ENCODE assay signal across 26 cellular contexts in the genomic region with DNA sequence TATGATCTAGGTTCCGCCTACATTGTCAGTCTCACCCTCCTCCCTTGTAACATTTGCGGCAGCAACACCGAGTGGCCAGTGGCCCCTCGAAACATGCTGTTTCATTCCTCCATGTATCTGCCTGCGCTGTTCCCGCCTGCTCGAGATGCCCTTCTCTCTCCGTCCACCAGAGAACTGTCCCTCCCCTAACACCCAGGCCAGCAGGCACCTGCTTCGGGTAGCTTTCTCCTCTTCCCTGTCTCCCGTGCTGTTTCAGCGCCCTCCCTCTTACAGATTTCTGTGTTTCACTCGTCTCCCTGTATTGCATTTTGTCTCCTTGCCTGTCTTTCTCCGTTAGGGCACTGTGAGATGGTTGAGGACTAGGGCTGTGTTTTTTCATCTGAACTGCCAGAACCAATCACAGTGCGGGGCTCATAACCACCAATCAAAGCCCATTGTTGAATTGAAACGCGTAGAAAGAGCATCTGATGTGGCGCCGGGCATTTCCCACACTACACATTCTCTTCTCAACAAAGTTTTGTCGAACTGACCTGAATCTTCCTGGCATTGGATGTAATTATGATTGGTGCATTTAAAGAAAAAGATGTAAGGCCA. TPM values are rescaled to one million over a fixed set of nuclear protein-coding genes. Genes with fewer than 3 reads are reported as not detected.
A peak's percentile ranks its signal among the peaks of the same experiment; 100 is the strongest.
DNase-seq lines count a peak whose midpoint lies in the region; ATAC-seq and TF ChIP-seq lines count a peak whose summit lies in the region.
"Had no signal": no experiment of that assay in that cellular context is flagged by ENCODE, and none has a peak within 500 bp of the region (broad histone marks: within the 10 kb centered on the region; RNA-seq: fewer than 3 reads in every experiment).

No MANE protein-coding gene starts in this region.

- H3K27ac Mint-ChIP-seq in chondrocyte (ENCODE audit: unreplicated experiment) (peak overlapping the region; percentile 41), T-cell (no peak overlapping the region)
- H3K27ac Mint-ChIP-seq in stimulated activated naive B cell treated with anti-CD40 and anti-IgM and Interleukin-4, amounts not matched to agents 10 μg/mL and 1 μg/mL and 100 μg/mL, for 72 hours, result peak overlapping the region; percentile 32
- H3K27ac Mint-ChIP-seq: HFFc6 had no signal

- H3K27ac ChIP-seq in right atrium auricular region, result no peak overlapping the region

- H3K4me1 Mint-ChIP-seq in chondrocyte (ENCODE audit: low read depth) (no peaks in the 10 kb centered on the region), T-cell (no peaks in the 10 kb centered on the region)
- H3K4me1 Mint-ChIP-seq in stimulated activated naive B cell treated with anti-CD40 and anti-IgM and Interleukin-4, amounts not matched to agents 10 μg/mL and 1 μg/mL and 100 μg/mL, for 72 hours, result peaks cover 2 to 6% of the 10 kb centered on the region in 2 donors
- H3K4me1 Mint-ChIP-seq: CD14-positive monocyte; CD8-positive, alpha-beta memory T cell had no signal

- H3K4me3 Mint-ChIP-seq in chondrocyte (ENCODE audit: unreplicated experiment) (no peak overlapping the region), T-cell (no peak overlapping the region)
- no peak overlapping the region for H3K4me3 Mint-ChIP-seq in stimulated activated naive B cell treated with anti-CD40 and anti-IgM and Interleukin-4, amounts not matched to agents 10 μg/mL and 1 μg/mL and 100 μg/mL, for 72 hours
- H3K4me3 Mint-ChIP-seq: CD14-positive monocyte; CD8-positive, alpha-beta memory T cell; HFFc6 had no signal

- H3K27me3 Mint-ChIP-seq in chondrocyte (ENCODE audit: low read depth) (no peaks in the 10 kb centered on the region), T-cell (no peaks in the 10 kb centered on the region)
- no peaks in the 10 kb centered on the region for H3K27me3 Mint-ChIP-seq in stimulated activated naive B cell treated with anti-CD40 and anti-IgM and Interleukin-4, amounts not matched to agents 10 μg/mL and 1 μg/mL and 100 μg/mL, for 72 hours
- H3K27me3 Mint-ChIP-seq: CD8-positive, alpha-beta memory T cell had no signal

- CTCF ChIA-PET in T-cell (lab: Charles Lee), result no interaction called here

- H3K27me3 ChIP-seq in right atrium auricular region, result no peaks in the 10 kb centered on the region
- H3K27me3 ChIP-seq: BE2C had no signal

- no peak overlapping the region for H3K4me3 ChIP-seq in right atrium auricular region
- H3K4me3 ChIP-seq: HAP-1 had no signal

- no peaks in the 10 kb centered on the region for H3K4me1 ChIP-seq in right atrium auricular region
- H3K4me1 ChIP-seq: BE2C, HAP-1 had no signal

- DNase-seq in cardiac septum (ENCODE audit: low spot score) (peak; percentile 29), right atrium auricular region (ENCODE audit: low spot score) (no peak), SK-N-DZ (ENCODE audit: low spot score) (peak; percentile 81), chondrocyte (ENCODE audit: low spot score) (no peak), GF-D8 (lab: John Stamatoyannopoulos, UW) (no peak), T-cell (no peak)
- no peak for DNase-seq in stimulated activated naive B cell treated with anti-CD40 and anti-IgM and Interleukin-4, amounts not matched to agents 10 μg/mL and 1 μg/mL and 100 μg/mL, for 72 hours
- DNase-seq: 8988T; ACHN; BE2C; CD8-positive, alpha-beta memory T cell; DMS 273 treated with DMSO at 0.1 percent for 48 hours; DND-41; HFFc6; Kasumi-1; NCI-H1105 treated with DMSO at 0.1 percent for 48 hours; NCI-H146; NCI-H1930; NCI-H2107; NCI-H446 treated with DMSO at 0.1 percent for 48 hours; NCI-H748 treated with DMSO at 0.1 percent for 48 hours; PC-3; T-helper 1 cell had no signal

- POLR2A ChIA-PET in T-cell (lab: Charles Lee), result no interaction called here

- no peaks in the 10 kb centered on the region for H3K9me3 ChIP-seq in right atrium auricular region
- H3K9me3 ChIP-seq: BE2C, HAP-1 had no signal

- H3K36me3 Mint-ChIP-seq in chondrocyte (ENCODE audit: low read depth) (no peaks in the 10 kb centered on the region), T-cell (no peaks in the 10 kb centered on the region)
- no peaks in the 10 kb centered on the region for H3K36me3 Mint-ChIP-seq in stimulated activated naive B cell treated with anti-CD40 and anti-IgM and Interleukin-4, amounts not matched to agents 10 μg/mL and 1 μg/mL and 100 μg/mL, for 72 hours
- H3K36me3 Mint-ChIP-seq: CD14-positive monocyte; CD8-positive, alpha-beta memory T cell had no signal

- H3K36me3 ChIP-seq in right atrium auricular region, result no peaks in the 10 kb centered on the region
- H3K36me3 ChIP-seq: BE2C, HAP-1 had no signal

- ATAC-seq in stimulated activated naive B cell treated with anti-CD40 and anti-IgM and Interleukin-4, amounts not matched to agents 10 μg/mL and 1 μg/mL and 100 μg/mL, for 72 hours (replicated peaks), result no peak
- no peak for ATAC-seq in HG03565 (IDR thresholded peaks at IDR 0.05; ENCODE audit: unreplicated experiment)
- no peak for ATAC-seq in T-cell (replicated peaks in 1 of 4)
- ATAC-seq: PC-3 had no signal

- H3K9me3 Mint-ChIP-seq in chondrocyte (ENCODE audit: low read depth), result no peaks in the 10 kb centered on the region
- H3K9me3 Mint-ChIP-seq in stimulated activated naive B cell treated with anti-CD40 and anti-IgM and Interleukin-4, amounts not matched to agents 10 μg/mL and 1 μg/mL and 100 μg/mL, for 72 hours, result no peaks in the 10 kb centered on the region
- H3K9me3 Mint-ChIP-seq in T-cell, result no peaks in the 10 kb centered on the region
- H3K9me3 Mint-ChIP-seq: CD8-positive, alpha-beta memory T cell; HFFc6 had no signal

- intact Hi-C loops in cardiac septum (cut with DNase I), result no loop called here

- no peak for TF ChIP-seq CTCF in right atrium auricular region (IDR thresholded peaks at IDR 0.05)
- TF ChIP-seq CTCF in chondrocyte (IDR thresholded peaks at IDR 0.05), result no peak

RNA-seq across cellular contexts. Expression of a gene that starts 40.9 kb away (rescaled TPM):
- 18.6 TPM for total RNA-seq in cardiac septum
- total RNA-seq in right atrium auricular region, result 10 to 100 TPM; 15.1 to 16.3 TPM
- 4.8 and 5.1 TPM in 2 replicates for polyA plus RNA-seq in SK-N-DZ (2014; cell fraction: cytosol; rRNA removed)
- 3.1 and 4.1 TPM in 2 replicates for polyA plus RNA-seq in SK-N-DZ (2014; cell fraction: nucleus; rRNA removed)
- 37.1 to 62.1 TPM (median 38.8 TPM) in 3 replicates for total RNA-seq in chondrocyte
- 10 to 100 TPM; 33.8 to 62.7 (median 55.5) TPM for total RNA-seq in T-cell

Comparison
In these comparisons a context has a peak if more than half of its experiments do, and no peak if none do; other contexts are left out.
1. DNase-seq: peak in cardiac septum (single experiment) and SK-N-DZ (single experiment); none in right atrium auricular region (single experiment), chondrocyte (single experiment), stimulated activated naive B cell treated with anti-CD40 and anti-IgM and Interleukin-4, amounts not matched to agents 10 μg/mL and 1 μg/mL and 100 μg/mL, for 72 hours (single experiment), GF-D8 (single experiment) and T-cell (0 of 34).
2. H3K27ac Mint-ChIP-seq: peak in chondrocyte (single experiment) and stimulated activated naive B cell treated with anti-CD40 and anti-IgM and Interleukin-4, amounts not matched to agents 10 μg/mL and 1 μg/mL and 100 μg/mL, for 72 hours (single experiment); none in T-cell (0 of 2).